Comparison of ENCODE assay signal across 6 cellular contexts in genomic region chr19:48964205-48965032, GRCh38.
DNase-seq lines count a peak whose midpoint lies in the region; ATAC-seq, FAIRE-seq and TF ChIP-seq lines count a peak whose summit lies in the region.

No MANE protein-coding gene starts in this region.

- H3K79me2 ChIP-seq in SU-DHL-6 (ENCODE audit: insufficient read depth, low read length), result peaks cover 14% of the 10 kb centered on the region

- ATAC-seq in HG03520 (IDR thresholded peaks at IDR 0.05; ENCODE audit: unreplicated experiment), result no peak

- peak overlapping the region; percentile 91 for H3K27ac ChIP-seq in SU-DHL-6 (ENCODE audit: low read depth, low read length)

- H3K4me3 ChIP-seq in SU-DHL-6 (ENCODE audit: insufficient read depth, low read length, poor library complexity, severe bottlenecking), result peak overlapping the region; percentile 50

- no peaks in the 10 kb centered on the region for H3K9me2 ChIP-seq in SU-DHL-6 (replicated peaks; ENCODE audit: insufficient read depth, low read length)

- peaks cover 51% of the 10 kb centered on the region for H3F3A ChIP-seq in SU-DHL-6 (ENCODE audit: insufficient read depth)

- peak overlapping the region; percentile 15 for H2AFZ ChIP-seq in SU-DHL-6 (ENCODE audit: low read depth, low read length, severe bottlenecking)

- no peak for FAIRE-seq in RCC 7860 (lab: Jason Lieb, UNC)

- H3K27me3 ChIP-seq in SU-DHL-6 (ENCODE audit: low read length), result no peaks in the 10 kb centered on the region

- peak overlapping the region; percentile 87 for H3K4me2 ChIP-seq in SU-DHL-6 (ENCODE audit: low read depth, low read length, poor library complexity, severe bottlenecking)

- no peaks in the 10 kb centered on the region for H3K36me3 ChIP-seq in SU-DHL-6 (ENCODE audit: low read length)

- TF ChIP-seq CTCF in SU-DHL-6 (IDR thresholded peaks at IDR 0.05; ENCODE audit: insufficient read depth, low read length, poor library complexity, severe bottlenecking), result no peak

- H3K9me3 ChIP-seq in SU-DHL-6 (ENCODE audit: insufficient read depth, low read length), result no peaks in the 10 kb centered on the region

- H3K9ac ChIP-seq in SU-DHL-6 (ENCODE audit: low read length), result peak overlapping the region; percentile 62

- peak; percentile 37 for DNase-seq in ELF-1 (ENCODE audit: low read depth, low spot score)
- peak; percentile 44 for DNase-seq in inferior parietal cortex (ENCODE audit: extremely low spot score)
- DNase-seq in RCC 7860 (ENCODE audit: low spot score), result no peak
- no peak for DNase-seq in activated effector memory CD4-positive, alpha-beta T cell treated with Interleukin-2 at 50 U/mL for 16 hours

- no peaks in the 10 kb centered on the region for H4K20me1 ChIP-seq in SU-DHL-6 (ENCODE audit: low read depth, low read length)

Comparison
In these comparisons a context has a peak if more than half of its experiments do, and no peak if none do; other contexts are left out.
1. DNase-seq: peak in ELF-1 (single experiment) and inferior parietal cortex (single experiment); none in RCC 7860 (single experiment) and activated effector memory CD4-positive, alpha-beta T cell treated with Interleukin-2 at 50 U/mL for 16 hours (single experiment).